20 cellular contexts compared by ENCODE assay signal in the genomic region with DNA sequence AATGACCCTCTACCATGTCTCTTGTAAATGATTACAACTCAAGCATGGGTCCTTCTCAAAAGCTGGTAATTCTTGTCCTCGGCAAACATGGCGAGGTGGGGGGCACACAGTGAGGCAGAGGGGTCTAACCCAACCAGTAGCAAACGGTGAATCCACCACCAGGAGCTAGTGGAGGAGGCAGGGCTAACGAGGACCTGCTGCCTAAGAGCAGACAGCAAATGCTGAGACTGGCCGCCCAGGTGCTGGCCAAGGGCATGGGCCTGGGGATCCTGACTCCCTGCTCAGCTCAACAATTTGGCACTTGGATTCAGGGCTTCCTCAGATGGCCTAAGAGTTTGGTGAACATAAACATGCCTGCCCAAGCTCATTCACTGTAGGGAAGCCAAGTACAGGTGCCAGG. TPM values are rescaled to one million over a fixed set of nuclear protein-coding genes. Genes with fewer than 3 reads are reported as not detected.
DNase-seq lines count a peak whose midpoint lies in the region; ATAC-seq, FAIRE-seq and TF ChIP-seq lines count a peak whose summit lies in the region.
"Had no signal": no experiment of that assay in that cellular context is flagged by ENCODE, and none has a peak within 500 bp of the region (broad histone marks: within the 10 kb centered on the region; RNA-seq: fewer than 3 reads in every experiment).

No MANE protein-coding gene starts in this region.

- H2BK5ac ChIP-seq in H1 (ENCODE audit: low read depth, low read length), result no peak overlapping the region

- H2BK12ac ChIP-seq in H1 (ENCODE audit: low read depth, low read length), result no peak overlapping the region

- no peak overlapping the region for H2BK20ac ChIP-seq in H1 (ENCODE audit: low read length)

- no peaks in the 10 kb centered on the region for H3K27me3 Mint-ChIP-seq in activated CD4-positive, alpha-beta T cell treated with anti-CD3 and anti-CD28 coated beads for 36 hours
- H3K27me3 Mint-ChIP-seq: CD4-positive, CD25-positive, alpha-beta regulatory T cell; CD8-positive, alpha-beta memory T cell had no signal

- TF ChIP-seq RAD21 in H1 (IDR thresholded peaks at IDR 0.05 in 1 of 2, conservative IDR thresholded peaks at IDR 0.05 in 1 of 2; ENCODE audit: low read depth in 2 of 2, low read length in 2 of 2), result no peak

- peaks cover 78% of the 10 kb centered on the region for H3K36me3 ChIP-seq in A673 (ENCODE audit: insufficient read depth, low read length, poor library complexity, severe bottlenecking)
- peaks cover 8 to 33% (median 10%) of the 10 kb centered on the region in 4 experiments; a peak in 7 of 8 replicates for H3K36me3 ChIP-seq in H1 (ENCODE audit: control insufficient read depth in 2 of 4, insufficient read depth in 4 of 4, low read length in 3 of 4)

- H3K4me1 ChIP-seq in A673 (ENCODE audit: insufficient read depth, low read length, poor library complexity, severe bottlenecking), result no peaks in the 10 kb centered on the region
- peaks cover 0 to 3% (median 1%) of the 10 kb centered on the region in 4 experiments; a peak in 1 of 7 replicates for H3K4me1 ChIP-seq in H1 (replicated peaks in 1 of 4; ENCODE audit: control insufficient read depth in 3 of 4, insufficient read depth in 4 of 4, low read length in 3 of 4)
- H3K4me1 ChIP-seq: BE2C, Caco-2, HAP-1 had no signal

- CTCF ChIA-PET in A673 (lab: Charles Lee), result no interaction called here
- CTCF ChIA-PET in H1 (lab: Charles Lee; ENCODE audit: partially characterized antibody), result interaction anchor here (0.8 to 4.2 kb wide), 13 partner anchors 9 to 154 kb away, joined by 3 to 25 read pairs (median 5); a partner anchor contains a TSS
- CTCF ChIA-PET in activated CD4-positive, alpha-beta T cell treated with anti-CD3 and anti-CD28 coated beads for 36 hours (lab: Charles Lee), result interaction anchor here (0.8 to 2.1 kb wide), 5 partner anchors 8 to 18 kb away, joined by 3 to 9 read pairs (median 4); no protein-coding TSS in a partner anchor

- TF ChIP-seq POLR2A in GM12892 (IDR thresholded peaks at IDR 0.05; ENCODE audit: low read depth, low read length), result 0 out of 2 replicates have a peak, but pooled peaks have one; percentile 15
- TF ChIP-seq POLR2A in H1 (IDR thresholded peaks at IDR 0.05; ENCODE audit: control extremely low read depth in 1 of 2, low read depth in 2 of 2, low read length in 2 of 2), result no peak
- no peak for TF ChIP-seq POLR2A in erythroblast (IDR thresholded peaks at IDR 0.05; ENCODE audit: low read length)

- no peaks in the 10 kb centered on the region for H3K23me2 ChIP-seq in H1 (ENCODE audit: low read depth, low read length)

- H4K8ac ChIP-seq in H1 (ENCODE audit: extremely low read depth, insufficient read depth, low read length), result no peak overlapping the region

- no peaks in the 10 kb centered on the region for H3K79me2 ChIP-seq in H1 (ENCODE audit: control insufficient read depth in 1 of 2, insufficient read depth in 2 of 2, low read length in 2 of 2)

- no peak overlapping the region for H3K9ac ChIP-seq in H1 (replicated peaks in 1 of 4; ENCODE audit: extremely low read depth in 1 of 4, low read depth in 3 of 4, low read length in 3 of 4)

- no peak overlapping the region for H2BK120ac ChIP-seq in H1 (replicated peaks; ENCODE audit: low read depth, low read length)

- DNase-seq in A673 (ENCODE audit: low spot score), result no peak
- no peak for DNase-seq in GM12892 (ENCODE audit: insufficient read length)
- DNase-seq in H1 (ENCODE audit: low read depth in 1 of 2, low spot score in 2 of 2), result no peak
- DNase-seq in posterior vena cava (ENCODE audit: low spot score), result peak; percentile 70
- DNase-seq in erythroblast (lab: John Stamatoyannopoulos, UW), result no peak
- DNase-seq in activated CD4-positive, alpha-beta T cell treated with anti-CD3 and anti-CD28 coated beads for 36 hours, result no peak
- DNase-seq: ACHN; BE2C; C1 segment of cervical spinal cord; Caco-2; CD4-positive, CD25-positive, alpha-beta regulatory T cell; CD8-positive, alpha-beta memory T cell; DMS153; DMS79 treated with DMSO at 0.1 percent for 48 hours; GF-D8 had no signal

- H3K4me3 Mint-ChIP-seq in activated CD4-positive, alpha-beta T cell treated with anti-CD3 and anti-CD28 coated beads for 36 hours, result no peak overlapping the region
- H3K4me3 Mint-ChIP-seq: CD4-positive, CD25-positive, alpha-beta regulatory T cell; CD8-positive, alpha-beta memory T cell had no signal

- no TSS peak for BruUV-seq in A673 (replicated peaks; lab: Mats Ljungman, UMichigan)

- H3K18ac ChIP-seq in H1 (ENCODE audit: extremely low read depth, low read length), result no peak overlapping the region

- no peak overlapping the region for H3K14ac ChIP-seq in H1 (ENCODE audit: insufficient read length)

- H3K9me3 ChIP-seq in A673 (ENCODE audit: low read depth, low read length, poor library complexity, severe bottlenecking) (no peaks in the 10 kb centered on the region), H1 (ENCODE audit: insufficient read depth in 2 of 2, low read depth in 1 of 2, low read length in 1 of 2) (no peaks in the 10 kb centered on the region)
- H3K9me3 ChIP-seq: BE2C, Caco-2, HAP-1 had no signal

- no peak overlapping the region for H2BK15ac ChIP-seq in H1 (ENCODE audit: low read length)

- H4K91ac ChIP-seq in H1 (replicated peaks; ENCODE audit: insufficient read length, low read length), result no peak overlapping the region

- H2AFZ ChIP-seq in H1 (ENCODE audit: low read length), result no peak overlapping the region

- no peak overlapping the region for H3K4me3 ChIP-seq in A673 (ENCODE audit: low read depth, low read length, poor library complexity, severe bottlenecking)
- H3K4me3 ChIP-seq in H1 (ENCODE audit: extremely low read depth in 1 of 4, insufficient read depth in 2 of 4, low read depth in 3 of 4, low read length in 4 of 4), result no peak overlapping the region
- H3K4me3 ChIP-seq: HAP-1 had no signal

- no peak overlapping the region for H3K23ac ChIP-seq in H1 (ENCODE audit: insufficient read length)

- H3K27me3 ChIP-seq in A673 (replicated peaks; ENCODE audit: insufficient read depth, low read depth, low read length, poor library complexity) (no peaks in the 10 kb centered on the region), H1 (replicated peaks in 1 of 4; ENCODE audit: control insufficient read depth in 3 of 4, extremely low read depth in 1 of 4, insufficient read depth in 3 of 4, low read length in 3 of 4) (no peaks in the 10 kb centered on the region)
- H3K27me3 ChIP-seq: BE2C had no signal

- peak overlapping the region; percentile 42 for H3K27ac ChIP-seq in A673 (ENCODE audit: low read depth, low read length, poor library complexity, severe bottlenecking)
- H3K27ac ChIP-seq in H1 (ENCODE audit: low read depth, low read length), result no peak overlapping the region

- FAIRE-seq in GM12892 (lab: Jason Lieb, UNC) (no peak), H1 (lab: Jason Lieb, UNC) (no peak)
- FAIRE-seq: GM19239 had no signal

- POLR2A ChIA-PET in A673 (lab: Charles Lee; ENCODE audit: low non-redundant PET), result interaction anchor here (0.7 to 0.9 kb wide), 2 partner anchors 28 to 140 kb away, joined by 3 to 7 read pairs; no protein-coding TSS in a partner anchor
- POLR2A ChIA-PET in H1 (lab: Charles Lee; ENCODE audit: partially characterized antibody), result interaction anchor here (0.7 to 14.0 kb wide), 13 partner anchors 12 to 128 kb away, joined by 3 to 283 read pairs (median 4); a partner anchor contains a TSS
- POLR2A ChIA-PET in activated CD4-positive, alpha-beta T cell treated with anti-CD3 and anti-CD28 coated beads for 36 hours (lab: Charles Lee), result interaction anchor here (0.8 kb wide), 1 partner anchor 16 kb away, joined by 3 read pairs; no protein-coding TSS in a partner anchor

- peaks cover 31% of the 10 kb centered on the region for H3K36me3 Mint-ChIP-seq in activated CD4-positive, alpha-beta T cell treated with anti-CD3 and anti-CD28 coated beads for 36 hours (ENCODE audit: low read depth)

- TF ChIP-seq CTCF in A673 (conservative IDR thresholded peaks at IDR 0.05; ENCODE audit: low read depth, low read length), result no peak
- TF ChIP-seq CTCF in H1 (IDR thresholded peaks at IDR 0.05; ENCODE audit: control extremely low read depth in 1 of 3, insufficient read depth in 1 of 3, low read depth in 1 of 3, low read length in 3 of 3), result no peak

- H4K5ac ChIP-seq in H1 (ENCODE audit: insufficient read length, low read depth, low read length), result no peak overlapping the region

- peaks cover 0 to 8% of the 10 kb centered on the region in 2 experiments for H4K20me1 ChIP-seq in H1 (replicated peaks in 1 of 2; ENCODE audit: control insufficient read depth in 1 of 2, insufficient read depth in 2 of 2, low read length in 2 of 2)

- WGBS in H1 (ENCODE audit: extremely low coverage in 1 of 2, insufficient coverage in 1 of 2, insufficient read length in 1 of 2, insufficient replicate concordance in 2 of 2, low coverage in 1 of 2, low lambda C conversion rate in 2 of 2, missing lambda C conversion rate in 1 of 2), 2 experiments, result 81% methylated on average over 5 of the region's 5 CpGs; no CpG with 5 or more reads in 1 of the 2 experiments

- intact Hi-C loops in A673 (cut with micrococcal nuclease; ENCODE audit: unreplicated experiment) (no loop called here), posterior vena cava (cut with DNase I) (no loop called here)
- intact Hi-C loops in activated CD4-positive, alpha-beta T cell treated with anti-CD3 and anti-CD28 coated beads for 36 hours (cut with DNase I, micrococcal nuclease), result no loop called here

- H3K79me1 ChIP-seq in H1 (ENCODE audit: low read depth, low read length), result peaks cover 2% of the 10 kb centered on the region; the same call in 1 of the 2 replicates

- no peaks in the 10 kb centered on the region for H3K4me1 Mint-ChIP-seq in activated CD4-positive, alpha-beta T cell treated with anti-CD3 and anti-CD28 coated beads for 36 hours

- TF ChIP-seq EP300 in H1 (IDR thresholded peaks at IDR 0.05; ENCODE audit: borderline replicate concordance in 1 of 2, low read depth in 2 of 2, low read length in 2 of 2), result no peak

- ATAC-seq in HG03442 (IDR thresholded peaks at IDR 0.05; ENCODE audit: unreplicated experiment), result no peak
- no peak for ATAC-seq in activated CD4-positive, alpha-beta T cell treated with anti-CD3 and anti-CD28 coated beads for 36 hours

- no peak overlapping the region for H2AK5ac ChIP-seq in H1 (ENCODE audit: low read depth, low read length)

- H3K9me3 Mint-ChIP-seq in activated CD4-positive, alpha-beta T cell treated with anti-CD3 and anti-CD28 coated beads for 36 hours (ENCODE audit: low read depth), result no peaks in the 10 kb centered on the region
- H3K9me3 Mint-ChIP-seq: CD8-positive, alpha-beta memory T cell had no signal

- no peak overlapping the region for H3K27ac Mint-ChIP-seq in activated CD4-positive, alpha-beta T cell treated with anti-CD3 and anti-CD28 coated beads for 36 hours
- H3K27ac Mint-ChIP-seq: CD4-positive, CD25-positive, alpha-beta regulatory T cell had no signal

- no peak overlapping the region for H3K56ac ChIP-seq in H1 (replicated peaks; ENCODE audit: insufficient read length, low read depth, low read length)

- no peak overlapping the region for H3K4me2 ChIP-seq in H1 (ENCODE audit: insufficient read depth in 1 of 2, low read depth in 2 of 2, low read length in 2 of 2)

- no peak overlapping the region for H3K4ac ChIP-seq in H1 (replicated peaks; ENCODE audit: insufficient read length, low read depth, low read length)

RNA-seq across cellular contexts. Expression of a gene that starts 18.4 kb away (rescaled TPM):
- total RNA-seq in A673 (2021), result 47.5 and 55.8 TPM in 2 replicates
- polyA plus RNA-seq in GM12892 (2012; ENCODE audit: missing spikeins), result 18.1 TPM
- 27.2 and 30.3 TPM in 2 replicates for total RNA-seq in H1 (2021; fragmentation: NEBNext Ultra II Directional; extraction: Animal tissue kit (Norgen Biotek cat#: 25700))
- polyA plus RNA-seq in H1 (2011; rRNA removed), result 30.6 and 54.7 TPM in 2 replicates
- polyA plus RNA-seq in H1 (2011; cell fraction: cytosol; rRNA removed), result 23.8 TPM
- polyA plus RNA-seq in H1 (2011; cell fraction: nucleus; rRNA removed), result 58.2 TPM
- polyA plus RNA-seq in H1 (2012, experiment 1 of 2), result 19.8 to 36.6 TPM (median 32.6 TPM) in 4 replicates
- 37.9 TPM for polyA plus RNA-seq in H1 (2012, experiment 2 of 2)
- polyA plus RNA-seq in H1 (2013, experiment 1 of 2), result 23.6 TPM
- 20.7 TPM for polyA plus RNA-seq in H1 (2013, experiment 2 of 2)
- 20.9 and 29.6 TPM in 2 replicates for polyA minus RNA-seq in H1 (2011; rRNA and poly(A)+ RNA removed)
- polyA minus RNA-seq in H1 (2011; cell fraction: cytosol; rRNA and poly(A)+ RNA removed), result 20.2 TPM
- 42.0 TPM for polyA minus RNA-seq in H1 (2011; cell fraction: nucleus; rRNA and poly(A)+ RNA removed)
- 10 to 100 TPM; 27.3 to 35.7 TPM for total RNA-seq in posterior vena cava
- total RNA-seq in activated CD4-positive, alpha-beta T cell treated with anti-CD3 and anti-CD28 coated beads for 36 hours, result 10 to 100 TPM; 24.0 to 27.4 TPM

RNA-seq across cellular contexts. Expression of a gene that starts 19.1 kb away (rescaled TPM):
- total RNA-seq in A673 (2021) (31.9 and 32.9 TPM in 2 replicates), posterior vena cava (10 to 100 TPM; 12.6 to 13.7 TPM)
- 10.0 TPM for polyA plus RNA-seq in GM12892 (2012; ENCODE audit: missing spikeins)
- 14.6 and 15.9 TPM in 2 replicates for total RNA-seq in H1 (2021; fragmentation: NEBNext Ultra II Directional; extraction: Animal tissue kit (Norgen Biotek cat#: 25700))
- 12.4 and 17.1 TPM in 2 replicates for polyA plus RNA-seq in H1 (2011; rRNA removed)
- 9.0 TPM for polyA plus RNA-seq in H1 (2011; cell fraction: cytosol; rRNA removed)
- 36.3 TPM for polyA plus RNA-seq in H1 (2011; cell fraction: nucleus; rRNA removed)
- 7.6 to 12.8 TPM (median 11.8 TPM) in 4 replicates for polyA plus RNA-seq in H1 (2012, experiment 1 of 2)
- polyA plus RNA-seq in H1 (2012, experiment 2 of 2), result 8.5 TPM
- 10.1 TPM for polyA plus RNA-seq in H1 (2013, experiment 1 of 2)
- polyA plus RNA-seq in H1 (2013, experiment 2 of 2), result 8.8 TPM
- polyA minus RNA-seq in H1 (2011; rRNA and poly(A)+ RNA removed), result 11.4 and 15.8 TPM in 2 replicates
- polyA minus RNA-seq in H1 (2011; cell fraction: cytosol; rRNA and poly(A)+ RNA removed), result 11.1 TPM
- polyA minus RNA-seq in H1 (2011; cell fraction: nucleus; rRNA and poly(A)+ RNA removed), result 31.5 TPM
- total RNA-seq in activated CD4-positive, alpha-beta T cell treated with anti-CD3 and anti-CD28 coated beads for 36 hours, result 10 to 100 TPM; 27.4 to 28.9 TPM

RNA-seq across cellular contexts. Expression of a gene that starts 40.9 kb away (rescaled TPM):
- 58.3 and 62.8 TPM in 2 replicates for total RNA-seq in A673 (2021)
- 12.6 TPM for polyA plus RNA-seq in GM12892 (2012; ENCODE audit: missing spikeins)
- 120 TPM in 2 replicates for total RNA-seq in H1 (2021; fragmentation: NEBNext Ultra II Directional; extraction: Animal tissue kit (Norgen Biotek cat#: 25700))
- 194 and 268 TPM in 2 replicates for polyA plus RNA-seq in H1 (2011; rRNA removed)
- polyA plus RNA-seq in H1 (2011; cell fraction: cytosol; rRNA removed), result 129 TPM
- 198 TPM for polyA plus RNA-seq in H1 (2011; cell fraction: nucleus; rRNA removed)
- polyA plus RNA-seq in H1 (2012, experiment 1 of 2), result 117 to 175 TPM (median 169 TPM) in 4 replicates
- 196 TPM for polyA plus RNA-seq in H1 (2012, experiment 2 of 2)
- polyA plus RNA-seq in H1 (2013, experiment 1 of 2), result 240 TPM
- 233 TPM for polyA plus RNA-seq in H1 (2013, experiment 2 of 2)
- 77.0 and 101 TPM in 2 replicates for polyA minus RNA-seq in H1 (2011; rRNA and poly(A)+ RNA removed)
- polyA minus RNA-seq in H1 (2011; cell fraction: cytosol; rRNA and poly(A)+ RNA removed), result 101 TPM
- 53.7 TPM for polyA minus RNA-seq in H1 (2011; cell fraction: nucleus; rRNA and poly(A)+ RNA removed)
- 100 to 1,000 TPM; 134 to 689 TPM for total RNA-seq in posterior vena cava
- 1 to 10 TPM; 5.6 to 7.0 TPM for total RNA-seq in activated CD4-positive, alpha-beta T cell treated with anti-CD3 and anti-CD28 coated beads for 36 hours

RNA-seq across cellular contexts. Expression of a gene that starts 55.8 kb away (rescaled TPM):
- total RNA-seq in A673 (2021) (2.4 and 2.8 TPM in 2 replicates), posterior vena cava (10 to 100 TPM in 1 of 2 donors, 1 to 10 TPM in 1; 2.2 to 16.6 TPM)
- 0.15 TPM for polyA plus RNA-seq in GM12892 (2012; ENCODE audit: missing spikeins)
- total RNA-seq in H1 (2021; fragmentation: NEBNext Ultra II Directional; extraction: Animal tissue kit (Norgen Biotek cat#: 25700)), result 1.7 and 2.2 TPM in 2 replicates
- polyA plus RNA-seq in H1 (2011; rRNA removed), result 1.5 and 1.6 TPM in 2 replicates
- polyA plus RNA-seq in H1 (2011; cell fraction: cytosol; rRNA removed), result 0.90 TPM
- polyA plus RNA-seq in H1 (2011; cell fraction: nucleus; rRNA removed), result 2.0 TPM
- polyA plus RNA-seq in H1 (2012, experiment 1 of 2), result 1.2 to 2.2 TPM (median 2.1 TPM) in 4 replicates
- 1.7 TPM for polyA plus RNA-seq in H1 (2012, experiment 2 of 2)
- polyA plus RNA-seq in H1 (2013, experiment 1 of 2), result 8.6 TPM
- 8.2 TPM for polyA plus RNA-seq in H1 (2013, experiment 2 of 2)
- polyA minus RNA-seq in H1 (2011; rRNA and poly(A)+ RNA removed), result 0.37 and 0.38 TPM in 2 replicates
- polyA minus RNA-seq in H1 (2011; cell fraction: cytosol; rRNA and poly(A)+ RNA removed), result 0.44 TPM
- polyA minus RNA-seq in H1 (2011; cell fraction: nucleus; rRNA and poly(A)+ RNA removed), result 0.80 TPM
- total RNA-seq in activated CD4-positive, alpha-beta T cell treated with anti-CD3 and anti-CD28 coated beads for 36 hours, result not detected
- total RNA-seq: H4, HT-29 had no signal
- polyA plus RNA-seq: CD4-positive, CD25-positive, alpha-beta regulatory T cell; CD8-positive, alpha-beta memory T cell had no signal
